In genomic region chr2:47282621-47283272, GRCh38 we compare ENCODE assay signal across 16 cellular contexts.
"Had no signal": no experiment of that assay in that cellular context is flagged by ENCODE, and none has a peak within 500 bp of the region (broad histone marks: within the 10 kb centered on the region; RNA-seq: fewer than 3 reads in every experiment).

No MANE protein-coding gene starts in this region.

- DNase-seq: activated gamma-delta T cell treated with Interleukin-2 at 50 U/mL for 16 hours; activated T-cell treated with anti-CD3 and anti-CD28 coated beads, Interleukin-2, amount 50 U/mL, for 1 hour; anterior cingulate cortex; body of pancreas; cortex of kidney; erythroblast; foreskin fibroblast; heart right ventricle; kidney; nephron progenitor cell; nucleus accumbens; stimulated activated CD4-positive, alpha-beta T cell treated with anti-CD3 and anti-CD28 coated beads, Interleukin-4, amount 100 ng/mL, for 1 hour; stimulated activated naive CD4-positive, alpha-beta T cell; T-helper 9 cell had no signal

- H3K4me1 Mint-ChIP-seq: activated naive CD4-positive, alpha-beta T cell treated with anti-CD3 and anti-CD28 coated beads, Interleukin-2, amount 50 U/mL, for 24 hours had no signal

- H3K4me1 ChIP-seq: heart right ventricle had no signal

- FAIRE-seq: kidney had no signal

- H3K27me3 Mint-ChIP-seq: activated naive CD4-positive, alpha-beta T cell treated with anti-CD3 and anti-CD28 coated beads, Interleukin-2, amount 50 U/mL, for 24 hours had no signal

- H3K4me3 ChIP-seq: body of pancreas, cardiac muscle cell, heart right ventricle had no signal

- H3K27me3 ChIP-seq: body of pancreas, cardiac muscle cell, heart right ventricle had no signal

- H3K4me3 Mint-ChIP-seq: activated naive CD4-positive, alpha-beta T cell treated with anti-CD3 and anti-CD28 coated beads, Interleukin-2, amount 50 U/mL, for 24 hours; nephron progenitor cell had no signal

- H3K36me3 ChIP-seq: cardiac muscle cell, heart right ventricle had no signal

- H3K27ac Mint-ChIP-seq: activated naive CD4-positive, alpha-beta T cell treated with anti-CD3 and anti-CD28 coated beads, Interleukin-2, amount 50 U/mL, for 24 hours had no signal

- H3K27ac ChIP-seq: body of pancreas, cardiac muscle cell, heart right ventricle had no signal

- H3K9me3 Mint-ChIP-seq: activated naive CD4-positive, alpha-beta T cell treated with anti-CD3 and anti-CD28 coated beads, Interleukin-2, amount 50 U/mL, for 24 hours had no signal

- ATAC-seq: body of pancreas had no signal

- H3K36me3 Mint-ChIP-seq: activated naive CD4-positive, alpha-beta T cell treated with anti-CD3 and anti-CD28 coated beads, Interleukin-2, amount 50 U/mL, for 24 hours had no signal

- H3K9me3 ChIP-seq: body of pancreas, heart right ventricle had no signal
